Comparison of ENCODE assay signal across 17 cellular contexts in the genomic region with DNA sequence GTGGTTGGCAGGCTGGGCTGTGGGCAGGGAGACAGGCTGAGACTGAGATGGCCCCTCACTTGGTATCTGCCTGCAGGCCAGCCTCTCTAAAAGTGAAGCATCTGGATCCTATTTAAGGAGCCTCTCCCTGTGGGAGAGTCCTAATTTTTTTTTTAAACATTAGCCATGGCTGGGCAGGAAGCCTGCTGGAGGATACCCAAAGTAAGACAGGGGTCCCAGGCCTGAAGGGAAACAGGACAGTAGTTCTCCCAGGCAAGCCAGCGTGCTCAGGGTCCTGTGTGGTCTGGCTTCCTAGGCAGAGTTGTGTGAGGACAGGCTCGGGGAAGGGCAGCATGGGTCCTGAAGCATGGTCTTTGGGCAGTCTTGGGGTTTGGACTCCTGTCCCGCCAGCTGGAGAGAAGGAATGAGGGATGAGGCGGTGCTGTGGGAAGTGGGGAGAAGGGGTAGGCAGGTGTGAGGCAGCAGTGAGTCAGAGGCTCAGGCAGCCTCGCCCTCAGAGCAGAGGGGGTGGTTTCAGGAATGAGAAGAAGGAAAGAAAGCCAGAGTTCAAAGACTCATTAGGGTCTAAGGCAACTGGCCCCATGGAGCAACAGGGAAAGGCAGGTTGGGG.
DNase-seq lines count a peak whose midpoint lies in the region; ATAC-seq and TF ChIP-seq lines count a peak whose summit lies in the region.
"Had no signal": no experiment of that assay in that cellular context is flagged by ENCODE, and none has a peak within 500 bp of the region (broad histone marks: within the 10 kb centered on the region; RNA-seq: fewer than 3 reads in every experiment).

No MANE protein-coding gene starts in this region.

- intact Hi-C loops in PC-3 (cut with micrococcal nuclease) (no loop called here), sigmoid colon (cut with DNase I) (no loop called here)

- H3K4me3 ChIP-seq in PC-3 (ENCODE audit: low read length) (no peak overlapping the region), fibroblast of the aortic adventitia (ENCODE audit: low read depth, low read length) (no peak overlapping the region), sigmoid colon (no peak overlapping the region), gastroesophageal sphincter (no peak overlapping the region)
- H3K4me3 ChIP-seq: cardiac muscle cell had no signal

- no TSS peak for BruUV-seq in PC-3 (replicated peaks; lab: Mats Ljungman, UMichigan)

- peak; percentile 89 for ATAC-seq in PC-3
- no peak for ATAC-seq in gastroesophageal sphincter
- ATAC-seq: T-helper 17 cell had no signal

- H3K9me3 ChIP-seq in PC-3 (ENCODE audit: low read length) (no peaks in the 10 kb centered on the region), sigmoid colon (no peaks in the 10 kb centered on the region), gastroesophageal sphincter (no peaks in the 10 kb centered on the region)

- peak overlapping the region; percentile 37 for H3K4me2 ChIP-seq in PC-3 (ENCODE audit: low read length)

- no peak for TF ChIP-seq CTCF in PC-3 (conservative IDR thresholded peaks at IDR 0.05; ENCODE audit: low read depth, low read length)
- no peak for TF ChIP-seq CTCF in fibroblast of the aortic adventitia (IDR thresholded peaks at IDR 0.05; ENCODE audit: insufficient read depth, low read length)
- TF ChIP-seq CTCF in sigmoid colon (IDR thresholded peaks at IDR 0.05), result no peak
- TF ChIP-seq CTCF in gastroesophageal sphincter (IDR thresholded peaks at IDR 0.05), result no peak

- H3K79me2 ChIP-seq in PC-3 (ENCODE audit: low read length), result no peaks in the 10 kb centered on the region

- H3K27ac ChIP-seq in PC-3 (ENCODE audit: low read length) (peak overlapping the region; percentile 58), sigmoid colon (no peak overlapping the region), gastroesophageal sphincter (no peak overlapping the region)
- H3K27ac ChIP-seq: 22Rv1, cardiac muscle cell had no signal

- H3K9ac ChIP-seq in PC-3 (ENCODE audit: low read length), result no peak overlapping the region

- TF ChIP-seq POLR2A in sigmoid colon (IDR thresholded peaks at IDR 0.05) (no peak), gastroesophageal sphincter (IDR thresholded peaks at IDR 0.05) (no peak)

- 77 to 79% methylated on average over 5 of the region's 5 CpGs for WGBS in sigmoid colon, 2 donors
- WGBS in gastroesophageal sphincter (ENCODE audit: low coverage in 1 of 2), 2 donors, result 52% methylated on average over 3 of the region's 5 CpGs; no CpG with 5 or more reads in 1 of the 2 donors

- DNase-seq in DMS 273 (lab: John Stamatoyannopoulos, UW; ENCODE audit: unreplicated experiment), result peak; percentile 26
- no peak for DNase-seq in DMS 273 treated with DMSO at 0.1 percent for 48 hours (lab: John Stamatoyannopoulos, UW)
- DNase-seq in PC-3, result peak; percentile 57
- peak; percentile 9 for DNase-seq in fibroblast of the aortic adventitia (ENCODE audit: low read depth)
- DNase-seq in putamen (ENCODE audit: low spot score), result peak; percentile 50
- DNase-seq in sigmoid colon, result no peak
- DNase-seq in dedifferentiated amniotic fluid mesenchymal stem cell (ENCODE audit: extremely low spot score), result no peak
- DNase-seq: activated CD4-positive, CD25-positive, alpha-beta regulatory T cell treated with anti-CD3 and anti-CD28 coated beads, Interleukin-2, amount 50 U/mL, for 72 hours; CD4-positive, CD25-positive, alpha-beta regulatory T cell; NCI-H2029; NCI-H526 treated with DMSO at 0.1 percent for 48 hours; RPMI8226; substantia nigra; T-helper 17 cell had no signal

- H3F3A ChIP-seq in PC-3 (ENCODE audit: low read length, unreplicated experiment), result no peaks in the 10 kb centered on the region

- H3K4me1 ChIP-seq in PC-3 (ENCODE audit: insufficient read depth, low read length), result peaks cover 20% of the 10 kb centered on the region
- H3K4me1 ChIP-seq in sigmoid colon, result peaks cover 0 to 6% (median 0%) of the 10 kb centered on the region in 4 donors
- no peaks in the 10 kb centered on the region for H3K4me1 ChIP-seq in gastroesophageal sphincter

- POLR2A ChIA-PET in PC-3 (lab: Charles Lee; ENCODE audit: unreplicated experiment), result no interaction called here

- no peak overlapping the region for H2AFZ ChIP-seq in PC-3 (ENCODE audit: low read length)

- no peaks in the 10 kb centered on the region for H3K36me3 ChIP-seq in PC-3 (ENCODE audit: low read depth, low read length)
- H3K36me3 ChIP-seq in sigmoid colon, result no peaks in the 10 kb centered on the region
- no peaks in the 10 kb centered on the region for H3K36me3 ChIP-seq in gastroesophageal sphincter
- H3K36me3 ChIP-seq: cardiac muscle cell had no signal

- no peaks in the 10 kb centered on the region for H3K9me2 ChIP-seq in PC-3 (replicated peaks; ENCODE audit: low read length)

- CTCF ChIA-PET in PC-3 (lab: Charles Lee), result no interaction called here

- no peaks in the 10 kb centered on the region for H3K27me3 ChIP-seq in PC-3 (ENCODE audit: low read length)
- H3K27me3 ChIP-seq in sigmoid colon, result no peaks in the 10 kb centered on the region
- H3K27me3 ChIP-seq in gastroesophageal sphincter, result peaks cover 33% of the 10 kb centered on the region
- H3K27me3 ChIP-seq: cardiac muscle cell had no signal

- TF ChIP-seq EP300 in sigmoid colon (IDR thresholded peaks at IDR 0.05), result no peak
- no peak for TF ChIP-seq EP300 in gastroesophageal sphincter (IDR thresholded peaks at IDR 0.05)

- no peaks in the 10 kb centered on the region for H4K20me1 ChIP-seq in PC-3 (ENCODE audit: low read length)

Comparison
In these comparisons a context has a peak if more than half of its experiments do, and no peak if none do; other contexts are left out.
1. DNase-seq: peak in DMS 273 (single experiment), PC-3 (single experiment), fibroblast of the aortic adventitia (single experiment) and putamen (single experiment); none in DMS 273 treated with DMSO at 0.1 percent for 48 hours (single experiment), sigmoid colon (single experiment) and dedifferentiated amniotic fluid mesenchymal stem cell (single experiment).